In the genomic region with DNA sequence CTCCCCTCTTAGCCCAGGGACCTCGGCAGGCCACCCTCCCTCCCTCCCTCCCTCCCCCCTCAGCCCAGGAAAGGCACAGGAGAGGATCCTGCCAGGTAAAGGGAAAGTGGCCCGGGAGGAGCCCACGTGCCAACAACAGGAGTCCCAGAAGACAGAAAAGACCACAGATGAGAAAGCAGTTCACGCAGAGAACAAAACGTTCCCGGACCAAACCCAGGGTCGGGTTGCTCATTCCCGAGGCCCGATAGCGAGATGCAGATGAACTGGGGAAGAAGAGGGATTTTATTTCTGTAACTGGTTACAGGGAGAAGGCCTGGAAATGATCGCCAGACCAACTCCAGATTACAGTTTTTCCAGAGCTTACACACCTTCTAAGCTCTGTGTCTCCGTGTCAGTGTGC, we compare ENCODE assay signal across 2 cellular contexts.
TF ChIP-seq lines count a peak whose summit lies in the region.

No MANE protein-coding gene starts in this region.

TF ChIP-seq in SK-N-SH, 30 proteins besides CTCF, POLR2A, EP300 and RAD21 (continued from another document):
- TF ChIP-seq CHD2 (IDR thresholded peaks at IDR 0.05; ENCODE audit: low read length, partially characterized antibody) (no peak), EZH2phosphoT487 (IDR thresholded peaks at IDR 0.05; ENCODE audit: borderline replicate concordance, low read depth) (no peak), SMC3 (IDR thresholded peaks at IDR 0.05; ENCODE audit: low read depth, low read length) (no peak), GATA2 (CRISPR knock-in tag; IDR thresholded peaks at IDR 0.05) (no peak), TCF12 (IDR thresholded peaks at IDR 0.05) (no peak)

TF ChIP-seq in SK-N-SH treated with all-trans-retinoic acid at 6 μM for 48 hours, 23 proteins besides CTCF, POLR2A, EP300 and RAD21 (continued from another document):
- TF ChIP-seq, protein P1, sequence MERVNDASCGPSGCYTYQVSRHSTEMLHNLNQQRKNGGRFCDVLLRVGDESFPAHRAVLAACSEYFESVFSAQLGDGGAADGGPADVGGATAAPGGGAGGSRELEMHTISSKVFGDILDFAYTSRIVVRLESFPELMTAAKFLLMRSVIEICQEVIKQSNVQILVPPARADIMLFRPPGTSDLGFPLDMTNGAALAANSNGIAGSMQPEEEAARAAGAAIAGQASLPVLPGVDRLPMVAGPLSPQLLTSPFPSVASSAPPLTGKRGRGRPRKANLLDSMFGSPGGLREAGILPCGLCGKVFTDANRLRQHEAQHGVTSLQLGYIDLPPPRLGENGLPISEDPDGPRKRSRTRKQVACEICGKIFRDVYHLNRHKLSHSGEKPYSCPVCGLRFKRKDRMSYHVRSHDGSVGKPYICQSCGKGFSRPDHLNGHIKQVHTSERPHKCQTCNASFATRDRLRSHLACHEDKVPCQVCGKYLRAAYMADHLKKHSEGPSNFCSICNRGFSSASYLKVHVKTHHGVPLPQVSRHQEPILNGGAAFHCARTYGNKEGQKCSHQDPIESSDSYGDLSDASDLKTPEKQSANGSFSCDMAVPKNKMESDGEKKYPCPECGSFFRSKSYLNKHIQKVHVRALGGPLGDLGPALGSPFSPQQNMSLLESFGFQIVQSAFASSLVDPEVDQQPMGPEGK (CRISPR knock-in tag; IDR thresholded peaks at IDR 0.05; ENCODE audit: borderline replicate concordance): no peak
- TF ChIP-seq SNAI2 (CRISPR knock-in tag; IDR thresholded peaks at IDR 0.05): no peak
- TF ChIP-seq TCF4 (CRISPR knock-in tag; IDR thresholded peaks at IDR 0.05; ENCODE audit: borderline replicate concordance): no peak
- TF ChIP-seq ZFP30 (CRISPR knock-in tag; IDR thresholded peaks at IDR 0.05): no peak
- TF ChIP-seq TOX (CRISPR knock-in tag; IDR thresholded peaks at IDR 0.05; ENCODE audit: borderline replicate concordance): no peak
- no peak for TF ChIP-seq ESRRG (CRISPR knock-in tag; IDR thresholded peaks at IDR 0.05)
- TF ChIP-seq ZC3H10 (CRISPR knock-in tag; IDR thresholded peaks at IDR 0.05): no peak
- TF ChIP-seq ZFP3 (CRISPR knock-in tag; IDR thresholded peaks at IDR 0.05): no peak
- no peak for TF ChIP-seq ZNF70 (CRISPR knock-in tag; IDR thresholded peaks at IDR 0.05)
- TF ChIP-seq, protein P2, sequence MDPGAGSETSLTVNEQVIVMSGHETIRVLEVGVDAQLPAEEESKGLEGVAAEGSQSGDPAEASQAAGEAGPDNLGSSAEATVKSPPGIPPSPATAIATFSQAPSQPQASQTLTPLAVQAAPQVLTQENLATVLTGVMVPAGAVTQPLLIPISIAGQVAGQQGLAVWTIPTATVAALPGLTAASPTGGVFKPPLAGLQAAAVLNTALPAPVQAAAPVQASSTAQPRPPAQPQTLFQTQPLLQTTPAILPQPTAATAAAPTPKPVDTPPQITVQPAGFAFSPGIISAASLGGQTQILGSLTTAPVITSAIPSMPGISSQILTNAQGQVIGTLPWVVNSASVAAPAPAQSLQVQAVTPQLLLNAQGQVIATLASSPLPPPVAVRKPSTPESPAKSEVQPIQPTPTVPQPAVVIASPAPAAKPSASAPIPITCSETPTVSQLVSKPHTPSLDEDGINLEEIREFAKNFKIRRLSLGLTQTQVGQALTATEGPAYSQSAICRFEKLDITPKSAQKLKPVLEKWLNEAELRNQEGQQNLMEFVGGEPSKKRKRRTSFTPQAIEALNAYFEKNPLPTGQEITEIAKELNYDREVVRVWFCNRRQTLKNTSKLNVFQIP (CRISPR knock-in tag; IDR thresholded peaks at IDR 0.05; ENCODE audit: borderline replicate concordance, low read depth): no peak
- no peak for TF ChIP-seq ZNF565 (CRISPR knock-in tag; conservative IDR thresholded peaks at IDR 0.05; ENCODE audit: low read depth)
- no peak for TF ChIP-seq OSR1 (CRISPR knock-in tag; IDR thresholded peaks at IDR 0.05)
- no peak for TF ChIP-seq ISL1 (CRISPR knock-in tag; IDR thresholded peaks at IDR 0.05)
- TF ChIP-seq GLIS3 (CRISPR knock-in tag; IDR thresholded peaks at IDR 0.05): no peak
- TF ChIP-seq, protein P3, sequence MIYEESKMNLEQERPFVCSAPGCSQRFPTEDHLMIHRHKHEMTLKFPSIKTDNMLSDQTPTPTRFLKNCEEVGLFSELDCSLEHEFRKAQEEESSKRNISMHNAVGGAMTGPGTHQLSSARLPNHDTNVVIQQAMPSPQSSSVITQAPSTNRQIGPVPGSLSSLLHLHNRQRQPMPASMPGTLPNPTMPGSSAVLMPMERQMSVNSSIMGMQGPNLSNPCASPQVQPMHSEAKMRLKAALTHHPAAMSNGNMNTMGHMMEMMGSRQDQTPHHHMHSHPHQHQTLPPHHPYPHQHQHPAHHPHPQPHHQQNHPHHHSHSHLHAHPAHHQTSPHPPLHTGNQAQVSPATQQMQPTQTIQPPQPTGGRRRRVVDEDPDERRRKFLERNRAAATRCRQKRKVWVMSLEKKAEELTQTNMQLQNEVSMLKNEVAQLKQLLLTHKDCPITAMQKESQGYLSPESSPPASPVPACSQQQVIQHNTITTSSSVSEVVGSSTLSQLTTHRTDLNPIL (CRISPR knock-in tag; IDR thresholded peaks at IDR 0.05; ENCODE audit: low read depth): no peak
TF ChIP-seq in SK-N-SH treated with all-trans-retinoic acid at 6 μM for 48 hours: peak in this region for 0.
